ENCODE assay signal across 8 cellular contexts in genomic region chr5:177446184-177447065, GRCh38. TPM values are rescaled to one million over a fixed set of nuclear protein-coding genes. Genes with fewer than 3 reads are reported as not detected.
A peak's percentile ranks its signal among the peaks of the same experiment; 100 is the strongest.
DNase-seq lines count a peak whose midpoint lies in the region; ATAC-seq, FAIRE-seq and TF ChIP-seq lines count a peak whose summit lies in the region.

Gene PRR7, plus strand, starts transcription at chr5:177446814. Its CDS starts 8,254 bp downstream, at chr5:177455068.

- peaks cover 55% of the 10 kb centered on the region for H3K4me1 Mint-ChIP-seq in activated naive CD4-positive, alpha-beta T cell treated with anti-CD3 and anti-CD28 coated beads, Interleukin-2, amount 10 ng/mL, durations not matched to agents 7 days and 5 days

- TF ChIP-seq CTCF in GM20000 (IDR thresholded peaks at IDR 0.05; ENCODE audit: extremely low read depth, missing control alignments) (no peak), omental fat pad (IDR thresholded peaks at IDR 0.05) (no peak)

- H3K27ac ChIP-seq in HUES48 (ENCODE audit: low read depth, low read length) (peak within 1 kb of the TSS; percentile 88), SJCRH30 (peak within 1 kb of the TSS; percentile 75)

- H3K9me3 ChIP-seq in HUES48 (ENCODE audit: control insufficient read depth, insufficient read depth, low read length) (no peaks in the 10 kb centered on the region), SJCRH30 (replicated peaks) (no peaks in the 10 kb centered on the region)

- H3K9me3 Mint-ChIP-seq in activated naive CD4-positive, alpha-beta T cell treated with anti-CD3 and anti-CD28 coated beads, Interleukin-2, amount 10 ng/mL, durations not matched to agents 7 days and 5 days: no peaks in the 10 kb centered on the region

- H3K4me3 ChIP-seq in HUES48 (ENCODE audit: low read depth, low read length) (peak within 1 kb of the TSS; percentile 80), SJCRH30 (peak within 1 kb of the TSS; percentile 76)

- DNase-seq in DMS153 (lab: John Stamatoyannopoulos, UW) (peak; percentile 5), GM20000 (ENCODE audit: low spot score) (peak; percentile 93), SJCRH30 (peak; percentile 72 to 79), glomerular endothelial cell (ENCODE audit: extremely low read depth, low read depth, low spot score) (no peak), omental fat pad (ENCODE audit: low spot score) (no peak), urothelium cell line (ENCODE audit: low spot score) (peak; percentile 91)
- DNase-seq in activated naive CD4-positive, alpha-beta T cell treated with anti-CD3 and anti-CD28 coated beads, Interleukin-2, amount 10 ng/mL, durations not matched to agents 7 days and 5 days: peak; percentile 77

- H3K27ac Mint-ChIP-seq in activated naive CD4-positive, alpha-beta T cell treated with anti-CD3 and anti-CD28 coated beads, Interleukin-2, amount 10 ng/mL, durations not matched to agents 7 days and 5 days: peak within 1 kb of the TSS; percentile 88

- FAIRE-seq in urothelium cell line (lab: Jason Lieb, UNC): peak; percentile 93

- peaks cover 21% of the 10 kb centered on the region for H3K27me3 ChIP-seq in HUES48 (ENCODE audit: control insufficient read depth, insufficient read depth, low read length)
- H3K27me3 ChIP-seq in SJCRH30: no peaks in the 10 kb centered on the region

- H3K4me1 ChIP-seq in HUES48 (ENCODE audit: control insufficient read depth, insufficient read depth, low read length): peaks cover 21% of the 10 kb centered on the region
- peaks cover 12% of the 10 kb centered on the region for H3K4me1 ChIP-seq in SJCRH30

- H3K9ac ChIP-seq in HUES48 (ENCODE audit: low read depth, low read length): peak within 1 kb of the TSS; percentile 73

- peaks cover 41% of the 10 kb centered on the region for H3K27me3 Mint-ChIP-seq in activated naive CD4-positive, alpha-beta T cell treated with anti-CD3 and anti-CD28 coated beads, Interleukin-2, amount 10 ng/mL, durations not matched to agents 7 days and 5 days

- ATAC-seq in omental fat pad (ENCODE audit: low FRiP score): peak; percentile 48

- H3K36me3 ChIP-seq in HUES48 (ENCODE audit: control insufficient read depth, insufficient read depth, low read length) (peaks cover 5% of the 10 kb centered on the region; the same call in 1 of the 2 replicates), SJCRH30 (peaks cover 12% of the 10 kb centered on the region; the same call in 1 of the 2 replicates)

- H3K4me3 Mint-ChIP-seq in activated naive CD4-positive, alpha-beta T cell treated with anti-CD3 and anti-CD28 coated beads, Interleukin-2, amount 10 ng/mL, durations not matched to agents 7 days and 5 days: peak within 1 kb of the TSS; percentile 64

- CTCF ChIA-PET in activated naive CD4-positive, alpha-beta T cell treated with anti-CD3 and anti-CD28 coated beads, Interleukin-2, amount 10 ng/mL, durations not matched to agents 7 days and 5 days (lab: Charles Lee): interaction anchor here (1.1 to 8.3 kb wide), 6 partner anchors 9 to 57 kb away, joined by 7 to 104 read pairs (median 24); partner anchors contain the start of gene PFN3

- H3K36me3 Mint-ChIP-seq in activated naive CD4-positive, alpha-beta T cell treated with anti-CD3 and anti-CD28 coated beads, Interleukin-2, amount 10 ng/mL, durations not matched to agents 7 days and 5 days: peaks cover 18% of the 10 kb centered on the region

RNA-seq across cellular contexts. Expression of gene PRR7, which starts in this region (rescaled TPM):
- total RNA-seq in SJCRH30 (2014; rRNA removed; shearing (Covaris generic)): 6.4 TPM in 2 replicates
- total RNA-seq in glomerular endothelial cell (13.5 and 20.0 TPM in 2 replicates), omental fat pad (1 to 10 TPM in 3 of 4 donors, not detected in 1; 1.6 to 2.8 (median 2.1) TPM)

Comparison
In these comparisons a context has a peak if more than half of its experiments do, and no peak if none do; other contexts are left out.
1. DNase-seq: peak in DMS153 (single experiment), GM20000 (single experiment), SJCRH30 (2 of 2), activated naive CD4-positive, alpha-beta T cell treated with anti-CD3 and anti-CD28 coated beads, Interleukin-2, amount 10 ng/mL, durations not matched to agents 7 days and 5 days (single experiment) and urothelium cell line (single experiment); none in glomerular endothelial cell (single experiment) and omental fat pad (single experiment).